Comparison of ENCODE assay signal across 1 cellular context in genomic region chr12:5723071-5723470, GRCh38.
TF ChIP-seq lines count a peak whose summit lies in the region.

No MANE protein-coding gene starts in this region.

TF ChIP-seq in GM23338, 12 proteins besides CTCF, POLR2A, EP300 and RAD21 (continued from another document):
- TF ChIP-seq ZNF462 (CRISPR knock-in tag; IDR thresholded peaks at IDR 0.05) (no peak), CREB1 (CRISPR knock-in tag; IDR thresholded peaks at IDR 0.05; ENCODE audit: low read depth) (no peak)
TF ChIP-seq in GM23338: peak in this region for 0.
